ENCODE assay signal across 23 cellular contexts in genomic region chr6:144689503-144690040, GRCh38.
"Had no signal": no experiment of that assay in that cellular context is flagged by ENCODE, and none has a peak within 500 bp of the region (broad histone marks: within the 10 kb centered on the region; RNA-seq: fewer than 3 reads in every experiment).

No MANE protein-coding gene starts in this region.

- H3K27me3 Mint-ChIP-seq: activated naive CD8-positive, alpha-beta T cell treated with anti-CD3 and anti-CD28 coated beads, Interleukin-2, amount 10 ng/mL, durations not matched to agents 7 days and 5 days; effector memory CD8-positive, alpha-beta T cell; naive thymus-derived CD4-positive, alpha-beta T cell; type B pancreatic cell had no signal

- ATAC-seq: effector memory CD8-positive, alpha-beta T cell; gastrocnemius medialis; naive thymus-derived CD4-positive, alpha-beta T cell had no signal

- H3K27ac Mint-ChIP-seq: activated naive CD4-positive, alpha-beta T cell treated with anti-CD3 and anti-CD28 coated beads for 36 hours; activated naive CD8-positive, alpha-beta T cell treated with anti-CD3 and anti-CD28 coated beads, Interleukin-2, amount 10 ng/mL, durations not matched to agents 7 days and 5 days; activated T-cell treated with anti-CD3 and anti-CD28 coated beads, Interleukin-2, amount 50 U/mL, for 72 hours; T-helper 1 cell treated with Interleukin-12 subunit alpha and Interleukin-12 subunit beta and Interleukin-4 antibody, amounts not matched to agents 30 μg/mL and 1 μg/mL, for 36 hours; type B pancreatic cell had no signal

- FAIRE-seq: endothelial cell of umbilical vein, keratinocyte had no signal

- H3K36me3 ChIP-seq: gastrocnemius medialis, lower lobe of right lung, prostate gland had no signal

- DNase-seq: activated CD4-positive, alpha-beta T cell treated with anti-CD3 and anti-CD28 coated beads for 4 hours; activated CD4-positive, alpha-beta T cell treated with anti-CD3 and anti-CD28 coated beads, Interleukin-2, amount 50 U/mL, for 48 hours; activated CD4-positive, CD25-positive, alpha-beta regulatory T cell; activated effector memory CD4-positive, alpha-beta T cell treated with Interleukin-2 at 50 U/mL for 16 hours; activated naive CD4-positive, alpha-beta T cell treated with anti-CD3 and anti-CD28 coated beads for 36 hours; activated naive CD8-positive, alpha-beta T cell treated with anti-CD3 and anti-CD28 coated beads, Interleukin-2, amount 10 ng/mL, durations not matched to agents 7 days and 5 days; activated T-cell treated with anti-CD3 and anti-CD28 coated beads, Interleukin-2, amount 50 U/mL, for 72 hours; amniotic stem cell; colonic mucosa; dorsolateral prefrontal cortex; effector memory CD8-positive, alpha-beta T cell; gastrocnemius medialis; lower lobe of right lung; mesendoderm; naive thymus-derived CD4-positive, alpha-beta T cell; stimulated activated CD4-positive, alpha-beta T cell treated with anti-CD3 and anti-CD28 coated beads, Interleukin-2, amount 100 ng/mL, for 24 hours; T1000 had no signal

- H3K27me3 ChIP-seq: colonic mucosa, dorsolateral prefrontal cortex, gastrocnemius medialis had no signal

- H3K4me1 ChIP-seq: colonic mucosa, gastrocnemius medialis, lower lobe of right lung, prostate gland had no signal

- H3K4me3 Mint-ChIP-seq: activated naive CD4-positive, alpha-beta T cell treated with anti-CD3 and anti-CD28 coated beads for 36 hours; activated naive CD8-positive, alpha-beta T cell treated with anti-CD3 and anti-CD28 coated beads, Interleukin-2, amount 10 ng/mL, durations not matched to agents 7 days and 5 days; activated T-cell treated with anti-CD3 and anti-CD28 coated beads, Interleukin-2, amount 50 U/mL, for 72 hours; effector memory CD8-positive, alpha-beta T cell; naive thymus-derived CD4-positive, alpha-beta T cell; stimulated activated effector memory CD8-positive, alpha-beta T cell treated with anti-CD3 and anti-CD28 coated beads, Interleukin-12 subunit alpha, Interleukin-12 subunit beta, amount 100 ng/mL, for 72 hours; T-helper 1 cell treated with Interleukin-12 subunit alpha and Interleukin-12 subunit beta and Interleukin-4 antibody, amounts not matched to agents 30 μg/mL and 1 μg/mL, for 36 hours; type B pancreatic cell had no signal

- H3K4me3 ChIP-seq: colonic mucosa, dorsolateral prefrontal cortex, gastrocnemius medialis, lower lobe of right lung, prostate gland had no signal

- H3K27ac ChIP-seq: colonic mucosa, dorsolateral prefrontal cortex, gastrocnemius medialis, lower lobe of right lung, prostate gland had no signal

- H3K9me3 ChIP-seq: colonic mucosa, gastrocnemius medialis, prostate gland had no signal
